Comparison of ENCODE assay signal across 18 cellular contexts in the genomic region with DNA sequence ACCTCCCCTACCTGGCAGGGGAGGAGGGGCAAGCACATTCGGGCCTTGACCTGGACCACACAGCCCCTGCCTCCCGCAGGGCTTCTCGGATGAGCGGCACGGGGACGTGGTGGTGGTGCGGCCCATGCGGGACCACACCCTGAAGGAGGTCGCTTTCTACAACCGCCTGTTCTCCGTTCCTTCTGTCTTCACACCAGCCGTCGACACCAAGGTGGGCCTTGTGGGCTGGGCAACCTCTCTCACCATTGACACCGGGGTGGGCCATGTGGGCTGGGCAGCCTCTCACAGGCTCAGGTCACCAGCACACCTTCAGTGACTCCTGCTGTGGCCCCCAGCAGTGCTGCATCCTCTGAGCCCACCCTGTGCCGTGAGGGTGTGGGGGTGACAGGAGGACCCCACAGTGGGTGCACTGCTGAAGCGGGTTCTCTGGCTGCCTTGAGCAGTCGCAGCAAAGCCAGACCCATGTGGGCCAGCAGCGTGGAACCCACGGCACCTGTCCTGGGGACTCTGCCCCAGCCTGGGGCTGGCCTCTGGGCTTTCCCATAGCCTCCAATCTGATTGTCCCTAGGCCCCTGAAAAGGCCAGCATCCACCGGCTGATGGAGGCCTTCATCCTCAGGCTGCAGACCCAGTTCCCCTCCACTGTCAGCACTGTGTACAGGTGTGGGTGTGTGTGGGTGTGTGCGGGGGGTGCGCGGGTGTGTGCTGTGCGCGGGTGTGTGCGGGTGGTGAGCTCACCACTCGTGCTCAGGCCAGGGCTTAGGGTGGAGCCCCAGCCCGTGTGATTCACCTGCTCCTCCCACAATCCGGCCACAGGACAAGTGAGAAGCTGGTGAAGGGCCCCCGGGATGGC. TPM values are rescaled to one million over a fixed set of nuclear protein-coding genes. Genes with fewer than 3 reads are reported as not detected.
A peak's percentile ranks its signal among the peaks of the same experiment; 100 is the strongest.
DNase-seq lines count a peak whose midpoint lies in the region; ATAC-seq, FAIRE-seq and TF ChIP-seq lines count a peak whose summit lies in the region.
"Had no signal": no experiment of that assay in that cellular context is flagged by ENCODE, and none has a peak within 500 bp of the region (broad histone marks: within the 10 kb centered on the region; RNA-seq: fewer than 3 reads in every experiment).

No MANE protein-coding gene starts in this region.

- RAD21 ChIA-PET in GM12878 (lab: Charles Lee; ENCODE audit: unreplicated experiment), result no interaction called here

- H4K20me1 ChIP-seq in GM12878 (ENCODE audit: control insufficient read depth, insufficient read depth), result no peaks in the 10 kb centered on the region

- peak; percentile 54 for TF ChIP-seq POLR2A in GM12878 (IDR thresholded peaks at IDR 0.05; ENCODE audit: low read depth, low read length)

- TF ChIP-seq CTCF in GM12878 (IDR thresholded peaks at IDR 0.05 in 2 of 3, conservative IDR thresholded peaks at IDR 0.05 in 1 of 3; ENCODE audit: control insufficient read depth in 2 of 3, extremely low read depth in 1 of 3, insufficient read depth in 1 of 3, low read depth in 3 of 3, low read length in 3 of 3) (no peak), mucosa of descending colon (IDR thresholded peaks at IDR 0.05) (no peak)

- SMC1A ChIA-PET in GM12878 (lab: Charles Lee; ENCODE audit: uncharacterized antibody, unreplicated experiment), result no interaction called here

- CTCF ChIA-PET in GM12878 (lab: Yijun Ruan, JAX), result no interaction called here

- no peaks in the 10 kb centered on the region for H3K79me2 ChIP-seq in GM12878 (ENCODE audit: control insufficient read depth, insufficient read depth, low read length)

- H3K4me1 ChIP-seq in GM12878 (ENCODE audit: control insufficient read depth, insufficient read depth, low read length), result no peaks in the 10 kb centered on the region
- no peaks in the 10 kb centered on the region for H3K4me1 ChIP-seq in mucosa of descending colon (ENCODE audit: low read depth)
- H3K4me1 ChIP-seq: gastrocnemius medialis, Peyer's patch had no signal

- intact Hi-C loops in GM12878 (cut with micrococcal nuclease; ENCODE audit: unreplicated experiment) (no loop called here), mucosa of descending colon (cut with DNase I, micrococcal nuclease) (no loop called here)

- no peak for TF ChIP-seq EP300 in GM12878 (IDR thresholded peaks at IDR 0.05; ENCODE audit: borderline replicate concordance in 1 of 2, control insufficient read depth in 1 of 2, low read depth in 2 of 2, low read length in 2 of 2)

- POLR2A ChIA-PET in GM12878 (lab: Charles Lee), result no interaction called here

- H3K9me3 ChIP-seq in GM12878 (replicated peaks; ENCODE audit: control insufficient read depth, insufficient read depth, low read length) (no peaks in the 10 kb centered on the region), mucosa of descending colon (no peaks in the 10 kb centered on the region)
- H3K9me3 ChIP-seq: gastrocnemius medialis, Peyer's patch had no signal

- no peak overlapping the region for H2AFZ ChIP-seq in GM12878 (ENCODE audit: control insufficient read depth, low read depth, low read length)

- peaks cover 13 to 35% of the 10 kb centered on the region in 2 experiments for H3K36me3 ChIP-seq in GM12878 (ENCODE audit: control insufficient read depth in 2 of 2, insufficient read depth in 2 of 2, low read length in 1 of 2)
- H3K36me3 ChIP-seq in mucosa of descending colon (ENCODE audit: low read depth), result no peaks in the 10 kb centered on the region
- H3K36me3 ChIP-seq: WERI-Rb-1 had no signal

- in situ Hi-C loops in GM12878 (cut with MboI), result no loop called here
- in situ Hi-C loops in ACHN (cut with HindIII; ENCODE audit: low pct_ligation_motif_present, low pct_unique_long_range_greater_than_20kb, low sequenced_read_pairs), result no loop called here

- FAIRE-seq in GM12878 (lab: Jason Lieb, UNC), result no peak

- DNase-seq in AG08396 (ENCODE audit: low spot score) (peak; percentile 74), HT-29 (ENCODE audit: low spot score) (peak; percentile 33), GM12878 (ENCODE audit: low read depth, low spot score) (no peak), mucosa of descending colon (no peak), ACHN (no peak)
- no peak for DNase-seq in activated CD4-positive, alpha-beta T cell treated with anti-CD3 and anti-CD28 coated beads, Interleukin-2, amount 50 U/mL, for 48 hours
- DNase-seq: activated CD8-positive, alpha-beta memory T cell treated with anti-CD3 and anti-CD28 coated beads for 24 hours; amygdala; gastrocnemius medialis; NCI-H2029; NCI-H69; Peyer's patch; retina; WERI-Rb-1 had no signal

- no peak for TF ChIP-seq RAD21 in GM12878 (IDR thresholded peaks at IDR 0.05; ENCODE audit: insufficient read depth, low read depth, low read length)

- no peaks in the 10 kb centered on the region for H3K27me3 ChIP-seq in GM12878 (replicated peaks in 1 of 2; ENCODE audit: control insufficient read depth in 2 of 2, insufficient read depth in 2 of 2, low read length in 1 of 2)
- H3K27me3 ChIP-seq: gastrocnemius medialis, Peyer's patch had no signal

- BruUV-seq in GM12878 (replicated peaks; lab: Mats Ljungman, UMichigan), result no TSS peak

- no peak overlapping the region for H3K27ac ChIP-seq in GM12878 (ENCODE audit: control insufficient read depth, insufficient read depth)
- H3K27ac ChIP-seq: gastrocnemius medialis, Peyer's patch, WERI-Rb-1 had no signal

- H3K4me2 ChIP-seq in GM12878 (ENCODE audit: control insufficient read depth, insufficient read depth), result no peak overlapping the region

- peak; percentile 20 for ATAC-seq in GM12878
- peak; percentile 52 for ATAC-seq in mucosa of descending colon
- ATAC-seq in HG02571 (IDR thresholded peaks at IDR 0.05; ENCODE audit: unreplicated experiment), result no peak
- no peak for ATAC-seq in HG03457 (IDR thresholded peaks at IDR 0.05; ENCODE audit: unreplicated experiment)
- ATAC-seq: gastrocnemius medialis had no signal

- 87% methylated on average over 20 of the region's 30 CpGs for whole genome bisulfite sequencing in GM12878 (ENCODE audit: insufficient coverage, insufficient replicate concordance, low lambda C conversion rate, missing lambda C conversion rate)

- H3K9ac ChIP-seq in GM12878 (ENCODE audit: control insufficient read depth, insufficient read depth, low read length), result no peak overlapping the region

- H3K4me3 ChIP-seq in GM12878 (no peak overlapping the region), mucosa of descending colon (no peak overlapping the region)
- H3K4me3 ChIP-seq: gastrocnemius medialis, Peyer's patch had no signal

RNA-seq across cellular contexts. Expression of a gene that starts 7.5 kb away (rescaled TPM):
- 38.4 and 44.5 TPM in 2 replicates for total RNA-seq in HT-29 (2014; rRNA removed; shearing (Covaris generic))
- total RNA-seq in GM12878 (2013; cell fraction: nucleolus; rRNA removed), result 16.7 and 18.4 TPM in 2 replicates
- total RNA-seq in GM12878 (2014; rRNA removed) (17.8 and 23.3 TPM in 2 replicates), GM12878 (2014; rRNA removed; fragmentation: Illumina TruSeq; extraction: Trizol) (11.0 and 12.2 TPM in 2 replicates), GM12878 (2021) (44.5 and 48.5 TPM in 2 replicates), mucosa of descending colon (10 to 100 TPM in 2 of 3 donors, 1 to 10 TPM in 1; 9.6 to 16.1 (median 13.6) TPM)
- 12.3 TPM for polyA plus RNA-seq in GM12878 (2011; ENCODE audit: low read depth)
- polyA plus RNA-seq in GM12878 (2011; rRNA removed) (6.8 and 13.2 TPM in 2 replicates), GM12878 (2014; fragmentation: Illumina TruSeq; extraction: Trizol) (1.5 and 5.6 TPM in 2 replicates), GM12878 (2014; fragmentation: Nextera tagmentation; extraction: Ambion mirVana) (1 to 10 TPM in 1 of 2 experiments, under 1 TPM in 1; 0.32 to 4.0 TPM), GM12878 (2014; rRNA removed) (31.2 and 38.9 TPM in 2 replicates), GM12878 (2016; fragmentation: Nextera tagmentation; extraction: Ambion mirVana) (10 to 100 TPM; 33.2 to 43.4 TPM)
- 20.3 and 30.6 TPM in 2 replicates for polyA plus RNA-seq in GM12878 (2011; cell fraction: cytosol; rRNA removed)
- 47.9 and 63.5 TPM in 2 replicates for polyA plus RNA-seq in GM12878 (2011; cell fraction: nucleus; rRNA removed)
- polyA plus RNA-seq in GM12878 (2012), result 12.7 and 17.5 TPM in 2 replicates
- polyA minus RNA-seq in GM12878 (2011; rRNA and poly(A)+ RNA removed), result 6.7 and 19.8 TPM in 2 replicates
- 14.7 and 16.6 TPM in 2 replicates for polyA minus RNA-seq in GM12878 (2011; cell fraction: cytosol; rRNA and poly(A)+ RNA removed)
- polyA minus RNA-seq in GM12878 (2011; cell fraction: nucleus; rRNA and poly(A)+ RNA removed), result 15.8 and 23.2 TPM in 2 replicates

RNA-seq across cellular contexts. Expression of a gene that starts 7.6 kb away (rescaled TPM):
- total RNA-seq in HT-29 (2014; rRNA removed; shearing (Covaris generic)), result 44.6 and 49.8 TPM in 2 replicates
- total RNA-seq in GM12878 (2013; cell fraction: nucleolus; rRNA removed), result 28.0 and 31.3 TPM in 2 replicates
- 23.3 and 26.4 TPM in 2 replicates for total RNA-seq in GM12878 (2014; rRNA removed)
- 5.2 and 6.4 TPM in 2 replicates for total RNA-seq in GM12878 (2014; rRNA removed; fragmentation: Illumina TruSeq; extraction: Trizol)
- total RNA-seq in GM12878 (2021), result 24.5 and 29.8 TPM in 2 replicates
- polyA plus RNA-seq in GM12878 (2011; ENCODE audit: low read depth), result 4.3 TPM
- polyA plus RNA-seq in GM12878 (2011; rRNA removed), result 4.8 and 8.3 TPM in 2 replicates
- polyA plus RNA-seq in GM12878 (2011; cell fraction: cytosol; rRNA removed), result 10.1 and 17.1 TPM in 2 replicates
- polyA plus RNA-seq in GM12878 (2011; cell fraction: nucleus; rRNA removed), result 112 and 135 TPM in 2 replicates
- polyA plus RNA-seq in GM12878 (2012), result 10.8 and 13.5 TPM in 2 replicates
- 1.7 and 5.3 TPM in 2 replicates for polyA plus RNA-seq in GM12878 (2014; fragmentation: Illumina TruSeq; extraction: Trizol)
- polyA plus RNA-seq in GM12878 (2014; fragmentation: Nextera tagmentation; extraction: Ambion mirVana), result 1 to 10 TPM in 1 of 2 experiments, under 1 TPM in 1; 0.48 to 1.3 TPM
- 32.8 and 35.2 TPM in 2 replicates for polyA plus RNA-seq in GM12878 (2014; rRNA removed)
- polyA plus RNA-seq in GM12878 (2016; fragmentation: Nextera tagmentation; extraction: Ambion mirVana), result 10 to 100 TPM; 15.8 to 16.5 TPM
- 4.8 and 16.4 TPM in 2 replicates for polyA minus RNA-seq in GM12878 (2011; rRNA and poly(A)+ RNA removed)
- polyA minus RNA-seq in GM12878 (2011; cell fraction: cytosol; rRNA and poly(A)+ RNA removed), result 9.6 and 9.8 TPM in 2 replicates
- polyA minus RNA-seq in GM12878 (2011; cell fraction: nucleus; rRNA and poly(A)+ RNA removed), result 22.8 and 28.5 TPM in 2 replicates
- total RNA-seq in mucosa of descending colon, result 10 to 100 TPM in 2 of 3 donors, 1 to 10 TPM in 1; 9.5 to 22.8 (median 15.1) TPM

RNA-seq across cellular contexts. Expression of a gene that starts 27.5 kb away (rescaled TPM):
- 1.2 and 1.7 TPM in 2 replicates for total RNA-seq in HT-29 (2014; rRNA removed; shearing (Covaris generic))
- 2.4 and 3.1 TPM in 2 replicates for total RNA-seq in GM12878 (2013; cell fraction: nucleolus; rRNA removed)
- total RNA-seq in GM12878 (2014; rRNA removed) (4.7 and 6.5 TPM in 2 replicates), GM12878 (2014; rRNA removed; fragmentation: Illumina TruSeq; extraction: Trizol) (1.2 and 1.7 TPM in 2 replicates), GM12878 (2021) (5.7 and 7.4 TPM in 2 replicates), mucosa of descending colon (under 1 TPM; 0.28 to 0.82 (median 0.55) TPM)
- polyA plus RNA-seq in GM12878 (2011; ENCODE audit: low read depth), result 1.5 TPM
- polyA plus RNA-seq in GM12878 (2011; rRNA removed) (0.53 and 1.5 TPM in 2 replicates), GM12878 (2014; fragmentation: Illumina TruSeq; extraction: Trizol) (0.10 and 1.4 TPM in 2 replicates), GM12878 (2014; fragmentation: Nextera tagmentation; extraction: Ambion mirVana) (under 1 TPM; 0.21 to 0.26 TPM), GM12878 (2014; rRNA removed) (4.3 and 6.6 TPM in 2 replicates), GM12878 (2016; fragmentation: Nextera tagmentation; extraction: Ambion mirVana) (1 to 10 TPM; 6.2 to 7.1 TPM)
- polyA plus RNA-seq in GM12878 (2011; cell fraction: cytosol; rRNA removed), result 2.0 and 3.2 TPM in 2 replicates
- 4.2 TPM in 2 replicates for polyA plus RNA-seq in GM12878 (2011; cell fraction: nucleus; rRNA removed)
- 2.6 and 2.8 TPM in 2 replicates for polyA plus RNA-seq in GM12878 (2012)
- polyA minus RNA-seq in GM12878 (2011; rRNA and poly(A)+ RNA removed), result 1.1 and 2.2 TPM in 2 replicates
- polyA minus RNA-seq in GM12878 (2011; cell fraction: cytosol; rRNA and poly(A)+ RNA removed), result 2.3 and 2.4 TPM in 2 replicates
- polyA minus RNA-seq in GM12878 (2011; cell fraction: nucleus; rRNA and poly(A)+ RNA removed), result 0.97 and 2.1 TPM in 2 replicates
- polyA plus RNA-seq: BJ, neural cell had no signal

RNA-seq across cellular contexts. Expression of a gene that starts 50.9 kb away (rescaled TPM):
- total RNA-seq in HT-29 (2014; rRNA removed; shearing (Covaris generic)), result 100 and 109 TPM in 2 replicates
- total RNA-seq in GM12878 (2013; cell fraction: nucleolus; rRNA removed), result 81.8 and 88.4 TPM in 2 replicates
- total RNA-seq in GM12878 (2014; rRNA removed), result 101 and 104 TPM in 2 replicates
- total RNA-seq in GM12878 (2014; rRNA removed; fragmentation: Illumina TruSeq; extraction: Trizol), result 45.0 and 50.0 TPM in 2 replicates
- 132 and 147 TPM in 2 replicates for total RNA-seq in GM12878 (2021)
- polyA plus RNA-seq in GM12878 (2011; ENCODE audit: low read depth), result 21.0 TPM
- 15.5 and 41.4 TPM in 2 replicates for polyA plus RNA-seq in GM12878 (2011; rRNA removed)
- 53.9 and 79.5 TPM in 2 replicates for polyA plus RNA-seq in GM12878 (2011; cell fraction: cytosol; rRNA removed)
- polyA plus RNA-seq in GM12878 (2011; cell fraction: nucleus; rRNA removed), result 293 and 318 TPM in 2 replicates
- 91.8 and 107 TPM in 2 replicates for polyA plus RNA-seq in GM12878 (2012)
- polyA plus RNA-seq in GM12878 (2014; fragmentation: Illumina TruSeq; extraction: Trizol), result 8.4 and 28.9 TPM in 2 replicates
- 1 to 10 TPM; 5.0 to 6.8 TPM for polyA plus RNA-seq in GM12878 (2014; fragmentation: Nextera tagmentation; extraction: Ambion mirVana)
- 80.1 and 95.9 TPM in 2 replicates for polyA plus RNA-seq in GM12878 (2014; rRNA removed)
- 10 to 100 TPM; 80.5 to 85.4 TPM for polyA plus RNA-seq in GM12878 (2016; fragmentation: Nextera tagmentation; extraction: Ambion mirVana)
- 18.5 and 44.7 TPM in 2 replicates for polyA minus RNA-seq in GM12878 (2011; rRNA and poly(A)+ RNA removed)
- 25.0 and 33.1 TPM in 2 replicates for polyA minus RNA-seq in GM12878 (2011; cell fraction: cytosol; rRNA and poly(A)+ RNA removed)
- polyA minus RNA-seq in GM12878 (2011; cell fraction: nucleus; rRNA and poly(A)+ RNA removed), result 39.9 and 52.2 TPM in 2 replicates
- 10 to 100 TPM; 42.7 to 89.5 (median 72.5) TPM for total RNA-seq in mucosa of descending colon

Comparison
In these comparisons a context has a peak if more than half of its experiments do, and no peak if none do; other contexts are left out.
1. DNase-seq: peak in AG08396 (single experiment) and HT-29 (single experiment); none in GM12878 (single experiment), mucosa of descending colon (0 of 3), ACHN (single experiment) and activated CD4-positive, alpha-beta T cell treated with anti-CD3 and anti-CD28 coated beads, Interleukin-2, amount 50 U/mL, for 48 hours (0 of 2).
2. ATAC-seq: peak in GM12878 (single experiment) and mucosa of descending colon (single experiment); none in HG02571 (single experiment) and HG03457 (single experiment).